ENCODE assay signal across 22 cellular contexts in the genomic region with DNA sequence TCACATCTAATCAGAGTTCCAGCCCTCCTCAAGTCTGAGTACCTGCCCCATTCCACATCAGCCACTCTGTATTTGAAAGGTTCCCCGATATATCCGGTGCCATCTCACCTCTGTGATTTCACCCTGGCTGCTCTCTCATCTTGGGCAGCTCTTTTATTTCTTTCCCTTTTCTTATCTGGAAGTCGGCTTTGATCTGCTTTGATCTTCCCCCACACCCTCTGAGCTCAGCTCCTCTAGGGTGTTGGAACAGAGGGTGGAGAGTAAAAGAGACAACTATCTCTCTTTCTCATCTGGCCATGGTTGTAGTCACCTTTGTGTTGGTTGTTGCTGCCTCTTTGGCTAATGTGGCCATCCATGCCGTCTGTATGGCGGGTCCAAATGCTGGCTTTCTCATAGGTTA.
"Had no signal": no experiment of that assay in that cellular context is flagged by ENCODE, and none has a peak within 500 bp of the region (broad histone marks: within the 10 kb centered on the region; RNA-seq: fewer than 3 reads in every experiment).

No MANE protein-coding gene starts in this region.

- H3K36me3 ChIP-seq: MG63, SJSA1 had no signal

- DNase-seq: Karpas-422, KG1, MG63, NCI-H1092, NCI-H1105 treated with DMSO at 0.1 percent for 48 hours, NCI-H1417 treated with DMSO at 0.1 percent for 48 hours, NCI-H146, NCI-H1694 treated with DMSO at 0.1 percent for 48 hours, NCI-H1930, NCI-H2081, NCI-H2107, NCI-H226, NCI-H446, NCI-H510A, NCI-H69, NCI-H774, Right ventricle myocardium superior, RPMI8226, SIG-M5 had no signal

- H3K4me1 ChIP-seq: SJSA1 had no signal

- H3K27ac ChIP-seq: SJSA1, SK-N-MC had no signal

- H3K4me3 ChIP-seq: MG63, SJSA1, SK-N-MC had no signal

- H3K9me3 ChIP-seq: MG63, SJSA1 had no signal

- FAIRE-seq: RCC 7860 had no signal
